ENCODE assay signal across 7 cellular contexts in genomic region chr22:30245181-30245984, GRCh38. TPM values are rescaled to one million over a fixed set of nuclear protein-coding genes. Genes with fewer than 3 reads are reported as not detected.
A peak's percentile ranks its signal among the peaks of the same experiment; 100 is the strongest.
DNase-seq lines count a peak whose midpoint lies in the region; ATAC-seq and TF ChIP-seq lines count a peak whose summit lies in the region.

No MANE protein-coding gene starts in this region.

- H3K4me3 ChIP-seq in HEK293 (ENCODE audit: low read depth, low read length): peak overlapping the region; percentile 56

- CTCF ChIA-PET in HEK293 (lab: Yijun Ruan, JAX): interaction anchor here (0.6 to 1.3 kb wide), 5 partner anchors 9 to 138 kb away, joined by 3 to 7 read pairs (median 4); no protein-coding TSS in a partner anchor

- peak in 1 of 2 donors; percentile 29 for DNase-seq in activated T-cell treated with anti-CD3 and anti-CD28 coated beads, Interleukin-2, amount 50 U/mL, for 72 hours
- DNase-seq in iPS-NIHi11 (ENCODE audit: low spot score): peak; percentile 70
- no peak for DNase-seq in GM10266 (ENCODE audit: extremely low spot score)
- no peak for DNase-seq in NCI-H82 (lab: John Stamatoyannopoulos, UW)
- no peak for DNase-seq in central memory CD4-positive, alpha-beta T cell

- H3K4me1 ChIP-seq in HEK293 (ENCODE audit: control insufficient read depth, insufficient read depth, low read length): peaks cover 3% of the 10 kb centered on the region; the same call in 1 of the 2 replicates

- peak overlapping the region; percentile 98 for H3K27ac Mint-ChIP-seq in activated T-cell treated with anti-CD3 and anti-CD28 coated beads, Interleukin-2, amount 50 U/mL, for 72 hours
- peak overlapping the region; percentile 4 for H3K27ac Mint-ChIP-seq in stimulated activated memory B cell treated with anti-CD40 and anti-IgM and Interleukin-4, amounts not matched to agents 10 μg/mL and 1 μg/mL and 100 μg/mL, for 72 hours

- peaks cover 0 to 29% of the 10 kb centered on the region in 2 experiments; a peak in 1 of 3 replicates for H3K36me3 ChIP-seq in HEK293 (ENCODE audit: control insufficient read depth in 2 of 2, insufficient read depth in 1 of 2, low read length in 2 of 2)

- peak overlapping the region; percentile 78; the same call in 1 of the 2 replicates for H3K27ac ChIP-seq in HEK293 (ENCODE audit: extremely low read depth, low read depth, low read length)

- H3K9me3 Mint-ChIP-seq in activated T-cell treated with anti-CD3 and anti-CD28 coated beads, Interleukin-2, amount 50 U/mL, for 72 hours: no peaks in the 10 kb centered on the region
- no peaks in the 10 kb centered on the region for H3K9me3 Mint-ChIP-seq in stimulated activated memory B cell treated with anti-CD40 and anti-IgM and Interleukin-4, amounts not matched to agents 10 μg/mL and 1 μg/mL and 100 μg/mL, for 72 hours

- ATAC-seq in activated T-cell treated with anti-CD3 and anti-CD28 coated beads, Interleukin-2, amount 50 U/mL, for 72 hours (replicated peaks in 1 of 2): no peak
- ATAC-seq in stimulated activated memory B cell treated with anti-CD40 and anti-IgM and Interleukin-4, amounts not matched to agents 10 μg/mL and 1 μg/mL and 100 μg/mL, for 72 hours: no peak

- peaks cover 5 to 6% of the 10 kb centered on the region in 2 donors for H3K36me3 Mint-ChIP-seq in activated T-cell treated with anti-CD3 and anti-CD28 coated beads, Interleukin-2, amount 50 U/mL, for 72 hours (ENCODE audit: insufficient read depth in 2 of 2)
- no peaks in the 10 kb centered on the region for H3K36me3 Mint-ChIP-seq in stimulated activated memory B cell treated with anti-CD40 and anti-IgM and Interleukin-4, amounts not matched to agents 10 μg/mL and 1 μg/mL and 100 μg/mL, for 72 hours

- POLR2A ChIA-PET in HEK293 (lab: Yijun Ruan, JAX): interaction anchor here (1.8 kb wide), 1 partner anchor 10 kb away, joined by 7 read pairs; no protein-coding TSS in a partner anchor

- no peaks in the 10 kb centered on the region for H3K27me3 Mint-ChIP-seq in activated T-cell treated with anti-CD3 and anti-CD28 coated beads, Interleukin-2, amount 50 U/mL, for 72 hours (ENCODE audit: low read depth)
- peaks cover 48% of the 10 kb centered on the region for H3K27me3 Mint-ChIP-seq in stimulated activated memory B cell treated with anti-CD40 and anti-IgM and Interleukin-4, amounts not matched to agents 10 μg/mL and 1 μg/mL and 100 μg/mL, for 72 hours

- peaks cover 68% of the 10 kb centered on the region for H3K4me1 Mint-ChIP-seq in activated T-cell treated with anti-CD3 and anti-CD28 coated beads, Interleukin-2, amount 50 U/mL, for 72 hours (ENCODE audit: low read depth)
- peaks cover 44% of the 10 kb centered on the region for H3K4me1 Mint-ChIP-seq in stimulated activated memory B cell treated with anti-CD40 and anti-IgM and Interleukin-4, amounts not matched to agents 10 μg/mL and 1 μg/mL and 100 μg/mL, for 72 hours

- no peaks in the 10 kb centered on the region for H3K9me3 ChIP-seq in HEK293 (ENCODE audit: control insufficient read depth, insufficient read depth, low read depth, low read length)

- no peak for TF ChIP-seq CTCF in HEK293 (tag by site-specific recombination; IDR thresholded peaks at IDR 0.05)
- no peak for TF ChIP-seq CTCF in GM10266 (IDR thresholded peaks at IDR 0.05; ENCODE audit: control insufficient read depth, insufficient read depth, low read depth, missing control alignments)

- peak overlapping the region; percentile 94 to 99 for H3K4me3 Mint-ChIP-seq in activated T-cell treated with anti-CD3 and anti-CD28 coated beads, Interleukin-2, amount 50 U/mL, for 72 hours
- peak overlapping the region; percentile 77 for H3K4me3 Mint-ChIP-seq in stimulated activated memory B cell treated with anti-CD40 and anti-IgM and Interleukin-4, amounts not matched to agents 10 μg/mL and 1 μg/mL and 100 μg/mL, for 72 hours

TF ChIP-seq in HEK293, 187 proteins besides CTCF, POLR2A, EP300 and RAD21 (continues in another document):
- TF ChIP-seq ZNF423 (tag by site-specific recombination; IDR thresholded peaks at IDR 0.05) (no peak), ZNF747 (tag by site-specific recombination; IDR thresholded peaks at IDR 0.05) (no peak), ZNF560 (tag by site-specific recombination; IDR thresholded peaks at IDR 0.05; ENCODE audit: borderline replicate concordance) (no peak), ZNF843 (tag by site-specific recombination; IDR thresholded peaks at IDR 0.05) (no peak), ZNF354C (tag by site-specific recombination; IDR thresholded peaks at IDR 0.05; ENCODE audit: borderline replicate concordance, low read depth) (no peak), ZNF221 (tag by site-specific recombination; IDR thresholded peaks at IDR 0.05; ENCODE audit: borderline replicate concordance) (no peak), ZNF223 (tag by site-specific recombination; IDR thresholded peaks at IDR 0.05) (no peak), OSR2 (tag by site-specific recombination; IDR thresholded peaks at IDR 0.05) (no peak), YY2 (tag by site-specific recombination; IDR thresholded peaks at IDR 0.05) (no peak), PRDM4 (tag by site-specific recombination; IDR thresholded peaks at IDR 0.05) (no peak), ZNF121 (tag by site-specific recombination; IDR thresholded peaks at IDR 0.05) (no peak), ZNF658 (tag by site-specific recombination; IDR thresholded peaks at IDR 0.05) (no peak), ZBTB20 (tag by site-specific recombination; IDR thresholded peaks at IDR 0.05) (no peak; the same call in 1 of the 2 replicates), ZNF791 (tag by site-specific recombination; IDR thresholded peaks at IDR 0.05) (no peak), ZBTB26 (tag by site-specific recombination; optimal IDR thresholded peaks at IDR 0.05) (no peak), ZNF549 (tag by site-specific recombination; IDR thresholded peaks at IDR 0.05) (no peak), ZNF280C (tag by site-specific recombination; IDR thresholded peaks at IDR 0.05) (no peak)

RNA-seq across cellular contexts. Expression of gene LIF, which starts 1.2 kb away (rescaled TPM):
- 10 to 100 TPM; 67.9 to 71.3 TPM for total RNA-seq in activated T-cell treated with anti-CD3 and anti-CD28 coated beads, Interleukin-2, amount 50 U/mL, for 72 hours

RNA-seq across cellular contexts. Expression of gene OSM, which starts 21.3 kb away (rescaled TPM):
- total RNA-seq in activated T-cell treated with anti-CD3 and anti-CD28 coated beads, Interleukin-2, amount 50 U/mL, for 72 hours: 10 to 100 TPM; 20.9 to 21.9 TPM

RNA-seq across cellular contexts. Expression of gene CASTOR1, which starts 43.9 kb away (rescaled TPM):
- 1 to 10 TPM; 6.2 to 7.4 TPM for total RNA-seq in activated T-cell treated with anti-CD3 and anti-CD28 coated beads, Interleukin-2, amount 50 U/mL, for 72 hours
